In the genomic region with DNA sequence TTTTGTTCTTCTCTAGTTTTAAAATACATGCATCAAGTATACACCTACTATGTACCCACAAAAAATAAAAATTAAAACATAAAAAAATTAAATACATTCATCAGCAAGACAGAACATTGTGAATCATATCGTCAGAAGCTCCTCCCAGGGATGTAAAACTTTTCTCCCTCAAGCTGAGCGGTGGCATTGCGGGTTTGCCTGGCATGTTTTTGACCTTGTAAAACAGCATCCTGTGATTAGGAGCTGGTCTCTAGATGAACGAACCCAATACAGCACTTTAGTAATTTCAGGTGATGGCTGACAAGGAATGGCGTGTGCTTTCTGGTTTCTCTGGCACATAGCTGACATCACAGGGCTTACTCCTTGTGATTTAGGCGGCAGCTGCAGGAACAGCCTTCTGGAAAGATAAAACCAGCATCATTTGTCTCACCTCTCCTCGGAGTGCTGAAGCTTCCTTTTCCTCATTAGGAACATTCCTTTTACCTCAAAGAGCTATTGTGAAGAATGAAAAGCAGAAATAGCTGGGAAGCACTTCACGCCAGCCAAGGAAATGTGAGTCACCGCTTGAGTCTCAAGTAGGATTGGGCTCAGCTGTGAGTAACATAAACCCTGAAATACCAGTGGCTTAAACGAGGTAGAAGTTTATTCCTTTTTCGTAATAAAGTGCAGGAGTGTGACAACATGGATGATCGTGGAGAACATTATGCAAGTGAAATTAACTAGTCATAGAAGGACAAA, we compare ENCODE assay signal across 9 cellular contexts. TPM values are rescaled to one million over a fixed set of nuclear protein-coding genes. Genes with fewer than 3 reads are reported as not detected.
DNase-seq lines count a peak whose midpoint lies in the region; ATAC-seq, FAIRE-seq and TF ChIP-seq lines count a peak whose summit lies in the region.
"Had no signal": no experiment of that assay in that cellular context is flagged by ENCODE, and none has a peak within 500 bp of the region (broad histone marks: within the 10 kb centered on the region; RNA-seq: fewer than 3 reads in every experiment).

No MANE protein-coding gene starts in this region.

- peak overlapping the region; percentile 41 for H3K4me3 Mint-ChIP-seq in Calu3 (ENCODE audit: low read depth, unreplicated experiment)
- no peak overlapping the region for H3K4me3 Mint-ChIP-seq in activated naive CD8-positive, alpha-beta T cell treated with anti-CD3 and anti-CD28 coated beads for 36 hours
- H3K4me3 Mint-ChIP-seq in stimulated activated memory B cell treated with anti-CD40 and anti-IgM and Interleukin-4, amounts not matched to agents 10 μg/mL and 1 μg/mL and 100 μg/mL, for 72 hours, result no peak overlapping the region
- H3K4me3 Mint-ChIP-seq: activated B cell treated with CpG ODN at 0.5 μM for 24 hours had no signal

- TF ChIP-seq CTCF in Calu3 (IDR thresholded peaks at IDR 0.05; ENCODE audit: unreplicated experiment), result no peak
- TF ChIP-seq CTCF in bronchial epithelial cell (IDR thresholded peaks at IDR 0.05; ENCODE audit: insufficient read depth, low read length, severe bottlenecking), result no peak
- TF ChIP-seq CTCF in mucosa of descending colon (IDR thresholded peaks at IDR 0.05), result no peak

- H3K36me3 ChIP-seq in MG63 (no peaks in the 10 kb centered on the region), bronchial epithelial cell (ENCODE audit: control insufficient read depth, insufficient read depth, low read length) (no peaks in the 10 kb centered on the region), mucosa of descending colon (ENCODE audit: low read depth) (no peaks in the 10 kb centered on the region)

- H3K27me3 Mint-ChIP-seq in Calu3 (ENCODE audit: unreplicated experiment), result no peaks in the 10 kb centered on the region
- H3K27me3 Mint-ChIP-seq in activated naive CD8-positive, alpha-beta T cell treated with anti-CD3 and anti-CD28 coated beads for 36 hours, result no peaks in the 10 kb centered on the region
- H3K27me3 Mint-ChIP-seq in stimulated activated memory B cell treated with anti-CD40 and anti-IgM and Interleukin-4, amounts not matched to agents 10 μg/mL and 1 μg/mL and 100 μg/mL, for 72 hours, result no peaks in the 10 kb centered on the region
- H3K27me3 Mint-ChIP-seq: activated B cell treated with CpG ODN at 0.5 μM for 24 hours had no signal

- H3K9me3 Mint-ChIP-seq in Calu3 (ENCODE audit: low read depth, unreplicated experiment), result no peaks in the 10 kb centered on the region
- H3K9me3 Mint-ChIP-seq in activated naive CD8-positive, alpha-beta T cell treated with anti-CD3 and anti-CD28 coated beads for 36 hours, result no peaks in the 10 kb centered on the region
- H3K9me3 Mint-ChIP-seq in stimulated activated memory B cell treated with anti-CD40 and anti-IgM and Interleukin-4, amounts not matched to agents 10 μg/mL and 1 μg/mL and 100 μg/mL, for 72 hours, result peaks cover 2% of the 10 kb centered on the region
- H3K9me3 Mint-ChIP-seq: activated B cell treated with CpG ODN at 0.5 μM for 24 hours had no signal

- no peaks in the 10 kb centered on the region for H3K9me3 ChIP-seq in MG63
- no peaks in the 10 kb centered on the region for H3K9me3 ChIP-seq in mucosa of descending colon

- CTCF ChIA-PET in Calu3 (lab: Charles Lee), result interaction anchor here (0.7 kb wide), 1 partner anchor 19 kb away, joined by 3 read pairs; no protein-coding TSS in a partner anchor

- no peaks in the 10 kb centered on the region for H3K4me1 ChIP-seq in mucosa of descending colon (ENCODE audit: low read depth)

- H3K27me3 ChIP-seq in MG63 (no peaks in the 10 kb centered on the region), bronchial epithelial cell (ENCODE audit: control insufficient read depth, insufficient read depth, low read length) (no peaks in the 10 kb centered on the region)

- H3K4me1 Mint-ChIP-seq in Calu3 (ENCODE audit: low read depth, unreplicated experiment), result peaks cover 8% of the 10 kb centered on the region
- H3K4me1 Mint-ChIP-seq in activated naive CD8-positive, alpha-beta T cell treated with anti-CD3 and anti-CD28 coated beads for 36 hours, result no peaks in the 10 kb centered on the region
- no peaks in the 10 kb centered on the region for H3K4me1 Mint-ChIP-seq in stimulated activated memory B cell treated with anti-CD40 and anti-IgM and Interleukin-4, amounts not matched to agents 10 μg/mL and 1 μg/mL and 100 μg/mL, for 72 hours

- BruUV-seq in Calu3 (replicated peaks; lab: Mats Ljungman, UMichigan), result no TSS peak

- no peak overlapping the region for H3K4me3 ChIP-seq in MG63
- no peak overlapping the region for H3K4me3 ChIP-seq in bronchial epithelial cell (ENCODE audit: low read depth, low read length)
- no peak overlapping the region for H3K4me3 ChIP-seq in mucosa of descending colon

- FAIRE-seq in bronchial epithelial cell (lab: Jason Lieb, UNC), result peak; percentile 64

- peak overlapping the region; percentile 88 for H3K27ac Mint-ChIP-seq in Calu3 (ENCODE audit: unreplicated experiment)
- H3K27ac Mint-ChIP-seq in activated naive CD8-positive, alpha-beta T cell treated with anti-CD3 and anti-CD28 coated beads for 36 hours, result no peak overlapping the region
- no peak overlapping the region for H3K27ac Mint-ChIP-seq in stimulated activated memory B cell treated with anti-CD40 and anti-IgM and Interleukin-4, amounts not matched to agents 10 μg/mL and 1 μg/mL and 100 μg/mL, for 72 hours
- H3K27ac Mint-ChIP-seq: activated B cell treated with CpG ODN at 0.5 μM for 24 hours had no signal

- ATAC-seq in mucosa of descending colon (peak; percentile 51), HG03025 (IDR thresholded peaks at IDR 0.05; ENCODE audit: low FRiP score, unreplicated experiment) (no peak)
- no peak for ATAC-seq in stimulated activated memory B cell treated with anti-CD40 and anti-IgM and Interleukin-4, amounts not matched to agents 10 μg/mL and 1 μg/mL and 100 μg/mL, for 72 hours

- H3K36me3 Mint-ChIP-seq in Calu3 (ENCODE audit: insufficient read depth, unreplicated experiment), result peaks cover 5% of the 10 kb centered on the region
- no peaks in the 10 kb centered on the region for H3K36me3 Mint-ChIP-seq in activated naive CD8-positive, alpha-beta T cell treated with anti-CD3 and anti-CD28 coated beads for 36 hours
- no peaks in the 10 kb centered on the region for H3K36me3 Mint-ChIP-seq in stimulated activated memory B cell treated with anti-CD40 and anti-IgM and Interleukin-4, amounts not matched to agents 10 μg/mL and 1 μg/mL and 100 μg/mL, for 72 hours

- intact Hi-C loops in Calu3 (cut with micrococcal nuclease; ENCODE audit: unreplicated experiment), result no loop called here
- intact Hi-C loops in mucosa of descending colon (cut with DNase I, micrococcal nuclease), result no loop called here

- DNase-seq in Calu3 (peak; percentile 30), MG63 (peak; percentile 66), bronchial epithelial cell (ENCODE audit: low read depth) (peak; percentile 92), mucosa of descending colon (peak in 1 of 3 donors; percentile 8), NCI-H146 (lab: John Stamatoyannopoulos, UW) (no peak)
- DNase-seq in activated naive CD8-positive, alpha-beta T cell treated with anti-CD3 and anti-CD28 coated beads for 36 hours, result no peak
- DNase-seq: activated B cell treated with CpG ODN at 0.5 μM for 24 hours had no signal

RNA-seq across cellular contexts. Expression of a gene that starts 44.3 kb away (rescaled TPM):
- total RNA-seq in Calu3 (2022), result not detected in 2 replicates
- not detected in 2 replicates for total RNA-seq in MG63 (2014; rRNA removed; shearing (Covaris generic); ENCODE audit: low replicate concordance)
- not detected in 2 replicates for total RNA-seq in bronchial epithelial cell
- not detected for total RNA-seq in mucosa of descending colon
- total RNA-seq in activated naive CD8-positive, alpha-beta T cell treated with anti-CD3 and anti-CD28 coated beads for 36 hours, result not detected
- total RNA-seq: activated B cell treated with CpG ODN at 0.5 μM for 24 hours had no signal

Comparison
In these comparisons a context has a peak if more than half of its experiments do, and no peak if none do; other contexts are left out.
1. DNase-seq: peak in Calu3 (single experiment), MG63 (single experiment) and bronchial epithelial cell (single experiment); none in activated naive CD8-positive, alpha-beta T cell treated with anti-CD3 and anti-CD28 coated beads for 36 hours (single experiment) and NCI-H146 (single experiment).